In the genomic region with DNA sequence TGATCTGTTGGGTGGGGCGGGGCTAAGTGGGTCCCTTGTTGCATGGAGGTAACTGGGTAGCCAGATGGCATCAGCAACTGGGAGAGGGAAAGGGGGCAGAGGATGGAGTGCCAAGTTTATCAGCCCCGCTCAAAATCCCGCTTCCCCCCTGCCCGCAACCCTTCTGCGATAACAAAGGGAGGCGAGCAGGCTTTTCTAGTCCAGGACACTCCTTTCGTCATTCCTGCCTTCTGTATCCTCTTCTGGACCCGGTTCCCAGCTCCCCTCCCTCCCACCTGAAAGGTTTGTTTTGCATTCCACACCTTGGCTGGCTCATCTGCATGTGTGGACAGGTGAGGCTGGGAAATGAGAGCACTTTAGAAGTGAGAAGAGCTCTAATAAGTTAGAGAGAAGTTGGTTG, we compare ENCODE assay signal across 18 cellular contexts. TPM values are rescaled to one million over a fixed set of nuclear protein-coding genes. Genes with fewer than 3 reads are reported as not detected.
"Had no signal": no experiment of that assay in that cellular context is flagged by ENCODE, and none has a peak within 500 bp of the region (broad histone marks: within the 10 kb centered on the region; RNA-seq: fewer than 3 reads in every experiment).

No MANE protein-coding gene starts in this region.

- H3K36me3 ChIP-seq: neutrophil, uterus had no signal

- H3K4me1 Mint-ChIP-seq: naive thymus-derived CD8-positive, alpha-beta T cell had no signal

- DNase-seq: effector memory CD4-positive, alpha-beta T cell; heart left ventricle; hippocampal formation; kidney glomerular epithelial cell; mammary epithelial cell; mucosa of descending colon; naive thymus-derived CD8-positive, alpha-beta T cell; psoas muscle; retina; stimulated activated CD4-positive, alpha-beta T cell treated with anti-CD3 and anti-CD28 coated beads, Interleukin-12 subunit alpha, Interleukin-12 subunit beta, amount 100 ng/mL, for 4 hours; stimulated activated naive CD4-positive, alpha-beta T cell; stomach; thyroid gland; upper lobe of left lung; uterus had no signal

- H3K9me3 Mint-ChIP-seq: naive thymus-derived CD8-positive, alpha-beta T cell had no signal

- H3K4me3 Mint-ChIP-seq: naive thymus-derived CD8-positive, alpha-beta T cell had no signal

- H3K36me3 Mint-ChIP-seq: naive thymus-derived CD8-positive, alpha-beta T cell had no signal

- H3K27ac ChIP-seq: heart left ventricle, neutrophil, psoas muscle, stomach, thyroid gland, upper lobe of left lung, uterus had no signal

- H3K27me3 ChIP-seq: heart left ventricle, neutrophil, stomach, thyroid gland, upper lobe of left lung, uterus had no signal

- H3K4me3 ChIP-seq: heart left ventricle, mucosa of descending colon, psoas muscle, stomach, thyroid gland, upper lobe of left lung, uterus had no signal

- H3K4me1 ChIP-seq: thyroid gland, upper lobe of left lung, uterus had no signal

- ATAC-seq: heart left ventricle; mucosa of descending colon; naive thymus-derived CD8-positive, alpha-beta T cell; psoas muscle; sciatic nerve had no signal

- H3K9me3 ChIP-seq: heart left ventricle, mucosa of descending colon, neutrophil, psoas muscle, stomach, thyroid gland, upper lobe of left lung, uterus had no signal

RNA-seq across cellular contexts. Expression of a gene that starts 53.3 kb away (rescaled TPM):
- total RNA-seq: glomerular endothelial cell had no signal
